Comparison of ENCODE assay signal across 23 cellular contexts in the genomic region with DNA sequence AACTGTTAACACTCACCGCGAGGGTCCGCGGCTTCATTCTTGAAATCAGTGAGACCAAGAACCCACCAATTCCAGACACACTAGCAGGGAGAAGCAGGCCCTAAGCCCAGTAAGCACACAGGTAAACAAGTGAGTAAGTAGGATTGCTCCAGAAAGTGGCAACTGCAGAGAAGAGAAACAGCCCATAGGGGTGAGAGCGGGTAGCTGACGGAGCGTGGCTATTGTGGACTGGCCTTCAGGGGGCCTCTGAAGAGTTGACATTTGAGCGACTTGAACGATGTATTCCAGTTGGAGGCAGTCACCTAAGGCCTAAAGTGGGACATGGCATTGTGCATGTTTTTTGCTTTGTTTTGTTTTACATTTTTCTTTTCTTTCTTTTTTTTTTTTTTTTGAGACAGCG.
"Had no signal": no experiment of that assay in that cellular context is flagged by ENCODE, and none has a peak within 500 bp of the region (broad histone marks: within the 10 kb centered on the region; RNA-seq: fewer than 3 reads in every experiment).

No MANE protein-coding gene starts in this region.

- H3K9ac ChIP-seq: KMS-11 had no signal

- H3K4me1 ChIP-seq: Peyer's patch, SJSA1 had no signal

- H3K4me3 ChIP-seq: Peyer's patch, SJSA1 had no signal

- H3K9me3 Mint-ChIP-seq: activated B cell treated with CpG ODN at 0.5 μM for 24 hours; activated CD4-positive, alpha-beta memory T cell treated with anti-CD3 and anti-CD28 coated beads, Interleukin-2, amount 10 ng/mL, durations not matched to agents 7 days and 5 days; activated naive CD4-positive, alpha-beta T cell treated with anti-CD3 and anti-CD28 coated beads, Interleukin-2, amount 10 ng/mL, durations not matched to agents 7 days and 5 days; activated naive CD8-positive, alpha-beta T cell treated with anti-CD3 and anti-CD28 coated beads for 36 hours; activated T-cell treated with anti-CD3 and anti-CD28 coated beads, Interleukin-2, amount 50 U/mL, for 72 hours; activated T-helper 2 cell treated with anti-CD3 and anti-CD28 coated beads, Interferon-gamma antibody, Interleukin-2, Interleukin-4, amounts not matched to agents 10 μg/mL and 5 μg/mL and 100 μg/mL, durations not matched to agents 14 hours and 24 hours and 36 hours had no signal

- H3K36me3 Mint-ChIP-seq: activated naive CD4-positive, alpha-beta T cell treated with anti-CD3 and anti-CD28 coated beads, Interleukin-2, amount 10 ng/mL, durations not matched to agents 7 days and 5 days; activated naive CD8-positive, alpha-beta T cell treated with anti-CD3 and anti-CD28 coated beads for 36 hours had no signal

- H3K27me3 ChIP-seq: Peyer's patch had no signal

- H3K9me3 ChIP-seq: Peyer's patch, SJSA1 had no signal

- H3K4me1 Mint-ChIP-seq: activated B cell treated with CpG ODN at 0.5 μM for 24 hours; activated naive CD8-positive, alpha-beta T cell treated with anti-CD3 and anti-CD28 coated beads for 36 hours had no signal

- H3K4me3 Mint-ChIP-seq: activated B cell treated with CpG ODN at 0.5 μM for 24 hours; activated CD4-positive, alpha-beta memory T cell treated with anti-CD3 and anti-CD28 coated beads, Interleukin-2, amount 10 ng/mL, durations not matched to agents 7 days and 5 days; activated naive CD4-positive, alpha-beta T cell treated with anti-CD3 and anti-CD28 coated beads, Interleukin-2, amount 10 ng/mL, durations not matched to agents 7 days and 5 days; activated naive CD8-positive, alpha-beta T cell treated with anti-CD3 and anti-CD28 coated beads for 36 hours; activated T-cell treated with anti-CD3 and anti-CD28 coated beads, Interleukin-2, amount 50 U/mL, for 72 hours; T-helper 17 cell had no signal

- H3K27ac ChIP-seq: KMS-11, Peyer's patch, RWPE1, SJSA1 had no signal

- ATAC-seq: activated T-cell treated with anti-CD3 and anti-CD28 coated beads, Interleukin-2, amount 50 U/mL, for 72 hours; T-helper 17 cell had no signal

- H3K4me2 ChIP-seq: KMS-11 had no signal

- H3K36me3 ChIP-seq: Peyer's patch, SJSA1 had no signal

- DNase-seq: activated B cell treated with CpG ODN at 0.5 μM for 24 hours; activated CD4-positive, alpha-beta memory T cell treated with anti-CD3 and anti-CD28 coated beads, Interleukin-2, amount 10 ng/mL, durations not matched to agents 7 days and 5 days; activated CD4-positive, alpha-beta T cell treated with anti-CD3 and anti-CD28 coated beads, Interleukin-2, amount 50 U/mL, for 1 hour; activated gamma-delta T cell treated with Interleukin-2 at 50 U/mL for 16 hours; activated naive CD4-positive, alpha-beta T cell treated with anti-CD3 and anti-CD28 coated beads, Interleukin-2, amount 10 ng/mL, durations not matched to agents 7 days and 5 days; activated naive CD8-positive, alpha-beta T cell treated with anti-CD3 and anti-CD28 coated beads for 36 hours; activated T-cell treated with anti-CD3 and anti-CD28 coated beads for 4 hours; activated T-cell treated with anti-CD3 and anti-CD28 coated beads, Interleukin-2, amount 50 U/mL, for 72 hours; cerebellar nuclear complex; NCI-H1092; NCI-H1417; NCI-H1930; NCI-H345; NCI-H510A; NCI-H69; Peyer's patch; SHP77; T-helper 17 cell; T-helper 9 cell had no signal

- H3K27ac Mint-ChIP-seq: activated B cell treated with CpG ODN at 0.5 μM for 24 hours; activated CD4-positive, alpha-beta memory T cell treated with anti-CD3 and anti-CD28 coated beads, Interleukin-2, amount 10 ng/mL, durations not matched to agents 7 days and 5 days; activated naive CD4-positive, alpha-beta T cell treated with anti-CD3 and anti-CD28 coated beads, Interleukin-2, amount 10 ng/mL, durations not matched to agents 7 days and 5 days; activated naive CD8-positive, alpha-beta T cell treated with anti-CD3 and anti-CD28 coated beads for 36 hours; activated T-cell treated with anti-CD3 and anti-CD28 coated beads, Interleukin-2, amount 50 U/mL, for 72 hours; activated T-helper 2 cell treated with anti-CD3 and anti-CD28 coated beads, Interferon-gamma antibody, Interleukin-2, Interleukin-4, amounts not matched to agents 10 μg/mL and 5 μg/mL and 100 μg/mL, durations not matched to agents 14 hours and 24 hours and 36 hours; T-helper 17 cell had no signal
